Comparison of ENCODE assay signal across 8 cellular contexts in genomic region chr18:64260810-64261209, GRCh38.
"Had no signal": no experiment of that assay in that cellular context is flagged by ENCODE, and none has a peak within 500 bp of the region (broad histone marks: within the 10 kb centered on the region; RNA-seq: fewer than 3 reads in every experiment).

No MANE protein-coding gene starts in this region.

- H3K9me3 ChIP-seq: HAP-1 had no signal

- H3K4me3 ChIP-seq: HAP-1, K562 had no signal

- H3K36me3 ChIP-seq: HAP-1 had no signal

- DNase-seq: GOT3, H7, HFFc6, IMR-90, KG1 had no signal

- H3K4me1 ChIP-seq: HAP-1 had no signal

- FAIRE-seq: HTR-8/SVneo, K562 had no signal
